Comparison of ENCODE assay signal across 8 cellular contexts in genomic region chr2:71130325-71131260, GRCh38. TPM values are rescaled to one million over a fixed set of nuclear protein-coding genes. Genes with fewer than 3 reads are reported as not detected.
A peak's percentile ranks its signal among the peaks of the same experiment; 100 is the strongest.
DNase-seq lines count a peak whose midpoint lies in the region; ATAC-seq, FAIRE-seq and TF ChIP-seq lines count a peak whose summit lies in the region.

MPHOSPH10 (plus strand) TSS chr2:71130634; CDS start chr2:71130666, 32 bp downstream.

- no peak within 1 kb of the TSS for H3K4me3 Mint-ChIP-seq in activated naive CD8-positive, alpha-beta T cell treated with anti-CD3 and anti-CD28 coated beads, Interleukin-2, amount 10 ng/mL, durations not matched to agents 7 days and 5 days

- peak; percentile 68 for TF ChIP-seq POLR2A in NB4 (IDR thresholded peaks at IDR 0.05; ENCODE audit: extremely low read depth, insufficient read length)
- TF ChIP-seq POLR2A in thyroid gland (IDR thresholded peaks at IDR 0.05): peak in 1 of 2 donors; percentile 4

- H3K36me3 ChIP-seq in pancreas (peaks cover 0 to 11% (median under 1%) of the 10 kb centered on the region in 3 donors), thyroid gland (peaks cover 17 to 18% of the 10 kb centered on the region in 2 donors)

- no peak for TF ChIP-seq CTCF in GM12864 (IDR thresholded peaks at IDR 0.05; ENCODE audit: low read depth, low read length, missing control alignments)
- no peak for TF ChIP-seq CTCF in NB4 (IDR thresholded peaks at IDR 0.05; ENCODE audit: low read depth, low read length)
- no peak for TF ChIP-seq CTCF in pancreas (IDR thresholded peaks at IDR 0.05)
- no peak for TF ChIP-seq CTCF in thyroid gland (IDR thresholded peaks at IDR 0.05)

- H3K27me3 Mint-ChIP-seq in activated naive CD8-positive, alpha-beta T cell treated with anti-CD3 and anti-CD28 coated beads, Interleukin-2, amount 10 ng/mL, durations not matched to agents 7 days and 5 days: no peaks in the 10 kb centered on the region

- H3K27me3 ChIP-seq in pancreas (no peaks in the 10 kb centered on the region), thyroid gland (no peaks in the 10 kb centered on the region)

- WGBS in pancreas, 2 donors: 0% methylated on average over 52 of the region's 52 CpGs
- 0 to 1% methylated on average over 45 to 48 of the region's 52 CpGs for WGBS in thyroid gland, 2 donors

- no peaks in the 10 kb centered on the region for H3K9me3 Mint-ChIP-seq in activated naive CD8-positive, alpha-beta T cell treated with anti-CD3 and anti-CD28 coated beads, Interleukin-2, amount 10 ng/mL, durations not matched to agents 7 days and 5 days

- DNase-seq in GM12864 (ENCODE audit: low read depth): peak; percentile 83
- DNase-seq in NB4 (ENCODE audit: low read depth): peak; percentile 96
- DNase-seq in SKM-1 treated with dmso at 0.1 percent for 144 hours (lab: John Stamatoyannopoulos, UW; ENCODE audit: unreplicated experiment): peak; percentile 93
- DNase-seq in activated naive CD8-positive, alpha-beta T cell treated with anti-CD3 and anti-CD28 coated beads, Interleukin-2, amount 10 ng/mL, durations not matched to agents 7 days and 5 days: peak; percentile 89
- peak; percentile 96 for DNase-seq in Right ventricle myocardium inferior (ENCODE audit: missing footprints)
- peak; percentile 88 to 95 (median 90) for DNase-seq in pancreas
- DNase-seq in thyroid gland: peak; percentile 89

- H3K27ac ChIP-seq in pancreas (peak within 1 kb of the TSS; percentile 97 to 98 (median 98)), thyroid gland (peak within 1 kb of the TSS; percentile 92 to 97 (median 94))

- H3K9me3 ChIP-seq in pancreas (no peaks in the 10 kb centered on the region), thyroid gland (no peaks in the 10 kb centered on the region)

- H3K4me1 ChIP-seq in pancreas (peaks cover 8 to 32% (median 11%) of the 10 kb centered on the region in 3 donors), thyroid gland (peaks cover 12 to 17% of the 10 kb centered on the region in 2 donors)

- H3K4me3 ChIP-seq in GM12864 (ENCODE audit: low read depth, low read length) (peak within 1 kb of the TSS; percentile 76), NB4 (ENCODE audit: low read depth, low read length) (peak within 1 kb of the TSS; percentile 81), pancreas (peak within 1 kb of the TSS; percentile 58 to 92 (median 82)), thyroid gland (replicated peaks in 1 of 3) (peak within 1 kb of the TSS; percentile 63 to 96 (median 85))

- peaks cover 8% of the 10 kb centered on the region for H3K4me1 Mint-ChIP-seq in activated naive CD8-positive, alpha-beta T cell treated with anti-CD3 and anti-CD28 coated beads, Interleukin-2, amount 10 ng/mL, durations not matched to agents 7 days and 5 days

- no peak within 1 kb of the TSS for H3K27ac Mint-ChIP-seq in activated naive CD8-positive, alpha-beta T cell treated with anti-CD3 and anti-CD28 coated beads, Interleukin-2, amount 10 ng/mL, durations not matched to agents 7 days and 5 days

- peaks cover 7% of the 10 kb centered on the region for H3K36me3 Mint-ChIP-seq in activated naive CD8-positive, alpha-beta T cell treated with anti-CD3 and anti-CD28 coated beads, Interleukin-2, amount 10 ng/mL, durations not matched to agents 7 days and 5 days

- FAIRE-seq in pancreas (lab: Jason Lieb, UNC): no peak

- intact Hi-C loops in Right ventricle myocardium inferior (cut with DNase I): loop anchor here (2.0 kb wide), 1 partner anchor 62 kb away; the partner anchor contains the start of gene NAGK
- intact Hi-C loops in pancreas (cut with DNase I): no loop called here
- intact Hi-C loops in thyroid gland (cut with DNase I): no loop called here

- POLR2A ChIA-PET in activated naive CD8-positive, alpha-beta T cell treated with anti-CD3 and anti-CD28 coated beads, Interleukin-2, amount 10 ng/mL, durations not matched to agents 7 days and 5 days (lab: Charles Lee): interaction anchor here (0.6 to 3.0 kb wide), 6 partner anchors 30 to 202 kb away, joined by 3 to 43 read pairs (median 8); partner anchors contain the start of genes NAGK and ZNF638

- ATAC-seq in HG02588 (IDR thresholded peaks at IDR 0.05; ENCODE audit: unreplicated experiment) (peak; percentile 94), Right ventricle myocardium inferior (peak; percentile 97), pancreas (peak; percentile 90 to 97 (median 92))
- peak; percentile 92 for ATAC-seq in activated naive CD8-positive, alpha-beta T cell treated with anti-CD3 and anti-CD28 coated beads, Interleukin-2, amount 10 ng/mL, durations not matched to agents 7 days and 5 days (ENCODE audit: low read depth)

RNA-seq across cellular contexts. Expression of gene MPHOSPH10, which starts in this region (rescaled TPM):
- total RNA-seq in activated naive CD8-positive, alpha-beta T cell treated with anti-CD3 and anti-CD28 coated beads, Interleukin-2, amount 10 ng/mL, durations not matched to agents 7 days and 5 days: 10 to 100 TPM; 36.0 to 37.2 TPM
- total RNA-seq in Right ventricle myocardium inferior: 21.0 TPM
- total RNA-seq in pancreas: 10 to 100 TPM; 11.6 to 17.6 (median 14.4) TPM
- 10 to 100 TPM; 14.5 to 22.5 TPM for polyA plus RNA-seq in pancreas
- total RNA-seq in thyroid gland: 10 to 100 TPM; 27.6 to 53.2 (median 39.3) TPM

Comparison
In these comparisons a context has a peak if more than half of its experiments do, and no peak if none do; other contexts are left out.
1. Peak in every context shown above with its lines: DNase-seq, ATAC-seq, H3K4me3 ChIP-seq and H3K27ac ChIP-seq.